In the genomic region with DNA sequence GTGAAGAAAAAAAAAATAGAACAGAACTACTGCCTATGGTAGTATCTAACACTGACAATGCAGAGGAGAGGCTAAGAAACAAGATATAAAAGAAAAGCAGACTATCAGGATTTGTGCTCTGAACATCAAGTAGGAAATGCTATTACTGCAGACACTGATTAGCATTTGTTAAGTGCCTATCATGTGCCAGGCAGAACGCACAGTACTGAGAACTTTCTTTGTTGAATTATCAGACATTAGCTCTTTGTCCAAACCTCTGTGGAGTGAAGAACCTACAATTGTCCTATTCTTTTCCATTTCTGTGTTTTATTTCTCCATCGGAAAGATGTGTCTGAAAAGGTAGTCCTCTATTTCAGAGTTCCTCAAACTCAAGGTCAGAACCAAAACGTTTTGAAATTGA, we compare ENCODE assay signal across 18 cellular contexts. TPM values are rescaled to one million over a fixed set of nuclear protein-coding genes. Genes with fewer than 3 reads are reported as not detected.
"Had no signal": no experiment of that assay in that cellular context is flagged by ENCODE, and none has a peak within 500 bp of the region (broad histone marks: within the 10 kb centered on the region; RNA-seq: fewer than 3 reads in every experiment).

No MANE protein-coding gene starts in this region.

- H3K27me3 Mint-ChIP-seq: memory B cell had no signal

- H3K36me3 ChIP-seq: gastrocnemius medialis, left ventricle myocardium inferior, sigmoid colon, spleen had no signal

- H3K27me3 ChIP-seq: gastrocnemius medialis, sigmoid colon, spleen had no signal

- H3K27ac Mint-ChIP-seq: activated CD4-positive, alpha-beta T cell treated with anti-CD3 and anti-CD28 coated beads, Interleukin-2, amount 10 ng/mL, durations not matched to agents 7 days and 5 days; activated naive CD4-positive, alpha-beta T cell treated with anti-CD3 and anti-CD28 coated beads for 36 hours; activated naive CD8-positive, alpha-beta T cell treated with anti-CD3 and anti-CD28 coated beads, Interleukin-2, amount 50 U/mL, for 24 hours; activated T-helper 17 cell treated with anti-CD3 and anti-CD28 coated beads, Interleukin-2, amount 50 U/mL, for 72 hours; dendritic cell treated with granulocyte-macrophage colony-stimulating factor and Interleukin-4, amounts not matched to agents 40 ng/mL and 50 ng/mL, for 4 days; effector memory CD8-positive, alpha-beta T cell; memory B cell; natural killer cell had no signal

- ATAC-seq: activated naive CD8-positive, alpha-beta T cell treated with anti-CD3 and anti-CD28 coated beads, Interleukin-2, amount 50 U/mL, for 24 hours; activated T-helper 17 cell treated with anti-CD3 and anti-CD28 coated beads, Interleukin-2, amount 50 U/mL, for 72 hours; effector memory CD8-positive, alpha-beta T cell; gastrocnemius medialis; natural killer cell; psoas muscle had no signal

- H3K36me3 Mint-ChIP-seq: natural killer cell had no signal

- DNase-seq: activated CD4-positive, alpha-beta T cell treated with anti-CD3 and anti-CD28 coated beads, Interleukin-2, amount 10 ng/mL, durations not matched to agents 7 days and 5 days; activated CD8-positive, alpha-beta memory T cell treated with anti-CD3 and anti-CD28 coated beads for 24 hours; activated naive CD4-positive, alpha-beta T cell treated with anti-CD3 and anti-CD28 coated beads for 36 hours; activated naive CD8-positive, alpha-beta T cell treated with anti-CD3 and anti-CD28 coated beads, Interleukin-2, amount 50 U/mL, for 24 hours; aorta; effector memory CD8-positive, alpha-beta T cell; gastrocnemius medialis; left ventricle myocardium inferior; natural killer cell; psoas muscle; sigmoid colon; spleen had no signal

- H3K4me3 Mint-ChIP-seq: activated CD4-positive, alpha-beta T cell treated with anti-CD3 and anti-CD28 coated beads, Interleukin-2, amount 10 ng/mL, durations not matched to agents 7 days and 5 days; activated naive CD4-positive, alpha-beta T cell treated with anti-CD3 and anti-CD28 coated beads for 36 hours; activated naive CD8-positive, alpha-beta T cell treated with anti-CD3 and anti-CD28 coated beads, Interleukin-2, amount 50 U/mL, for 24 hours; activated T-helper 17 cell treated with anti-CD3 and anti-CD28 coated beads, Interleukin-2, amount 50 U/mL, for 72 hours; dendritic cell treated with granulocyte-macrophage colony-stimulating factor and Interleukin-4, amounts not matched to agents 40 ng/mL and 50 ng/mL, for 4 days; effector memory CD8-positive, alpha-beta T cell; memory B cell; natural killer cell had no signal

- H3K4me1 Mint-ChIP-seq: activated T-helper 17 cell treated with anti-CD3 and anti-CD28 coated beads, Interleukin-2, amount 50 U/mL, for 72 hours; natural killer cell had no signal

- H3K9me3 Mint-ChIP-seq: activated CD4-positive, alpha-beta T cell treated with anti-CD3 and anti-CD28 coated beads, Interleukin-2, amount 10 ng/mL, durations not matched to agents 7 days and 5 days; activated naive CD4-positive, alpha-beta T cell treated with anti-CD3 and anti-CD28 coated beads for 36 hours; activated T-helper 17 cell treated with anti-CD3 and anti-CD28 coated beads, Interleukin-2, amount 50 U/mL, for 72 hours; effector memory CD8-positive, alpha-beta T cell; natural killer cell had no signal

- H3K4me1 ChIP-seq: gastrocnemius medialis, psoas muscle had no signal

- H3K27ac ChIP-seq: gastrocnemius medialis, psoas muscle, spleen had no signal

- H3K4me3 ChIP-seq: gastrocnemius medialis, left ventricle myocardium inferior, psoas muscle, sigmoid colon, spleen had no signal

- H3K9me3 ChIP-seq: gastrocnemius medialis, left ventricle myocardium inferior, psoas muscle, sigmoid colon had no signal

RNA-seq across cellular contexts. Expression of a gene that starts 47.4 kb away (rescaled TPM):
- total RNA-seq: activated naive CD4-positive, alpha-beta T cell treated with anti-CD3 and anti-CD28 coated beads for 36 hours; fibroblast of lung; left ventricle myocardium inferior; natural killer cell; psoas muscle; T-helper 2 cell treated with Interferon-gamma antibody and Interleukin-4, amounts not matched to agents 100 ng/mL and 5 ng/mL, for 36 hours had no signal
- polyA plus RNA-seq: fibroblast of lung, keratinocyte had no signal
